In genomic region chr5:83394190-83394589, GRCh38 we compare ENCODE assay signal across 10 cellular contexts.
"Had no signal": no experiment of that assay in that cellular context is flagged by ENCODE, and none has a peak within 500 bp of the region (broad histone marks: within the 10 kb centered on the region; RNA-seq: fewer than 3 reads in every experiment).

No MANE protein-coding gene starts in this region.

- FAIRE-seq: HTR-8/SVneo, K562 had no signal

- H3K36me3 ChIP-seq: HAP-1 had no signal

- H3K4me3 ChIP-seq: GM23248, HAP-1, K562 had no signal

- H3K27ac Mint-ChIP-seq: HFFc6 had no signal

- DNase-seq: GM23248, GOT3, H7, HFFc6, IMR-90, KG1 had no signal

- ATAC-seq: HCT116, K562 had no signal

- H3K4me1 ChIP-seq: HAP-1 had no signal

- H3K4me3 Mint-ChIP-seq: HFFc6 had no signal

- H3K9me3 ChIP-seq: HAP-1 had no signal

- H3K27ac ChIP-seq: GM23248 had no signal

- H3K9me3 Mint-ChIP-seq: HFFc6 had no signal
